ENCODE assay signal across 8 cellular contexts in the genomic region with DNA sequence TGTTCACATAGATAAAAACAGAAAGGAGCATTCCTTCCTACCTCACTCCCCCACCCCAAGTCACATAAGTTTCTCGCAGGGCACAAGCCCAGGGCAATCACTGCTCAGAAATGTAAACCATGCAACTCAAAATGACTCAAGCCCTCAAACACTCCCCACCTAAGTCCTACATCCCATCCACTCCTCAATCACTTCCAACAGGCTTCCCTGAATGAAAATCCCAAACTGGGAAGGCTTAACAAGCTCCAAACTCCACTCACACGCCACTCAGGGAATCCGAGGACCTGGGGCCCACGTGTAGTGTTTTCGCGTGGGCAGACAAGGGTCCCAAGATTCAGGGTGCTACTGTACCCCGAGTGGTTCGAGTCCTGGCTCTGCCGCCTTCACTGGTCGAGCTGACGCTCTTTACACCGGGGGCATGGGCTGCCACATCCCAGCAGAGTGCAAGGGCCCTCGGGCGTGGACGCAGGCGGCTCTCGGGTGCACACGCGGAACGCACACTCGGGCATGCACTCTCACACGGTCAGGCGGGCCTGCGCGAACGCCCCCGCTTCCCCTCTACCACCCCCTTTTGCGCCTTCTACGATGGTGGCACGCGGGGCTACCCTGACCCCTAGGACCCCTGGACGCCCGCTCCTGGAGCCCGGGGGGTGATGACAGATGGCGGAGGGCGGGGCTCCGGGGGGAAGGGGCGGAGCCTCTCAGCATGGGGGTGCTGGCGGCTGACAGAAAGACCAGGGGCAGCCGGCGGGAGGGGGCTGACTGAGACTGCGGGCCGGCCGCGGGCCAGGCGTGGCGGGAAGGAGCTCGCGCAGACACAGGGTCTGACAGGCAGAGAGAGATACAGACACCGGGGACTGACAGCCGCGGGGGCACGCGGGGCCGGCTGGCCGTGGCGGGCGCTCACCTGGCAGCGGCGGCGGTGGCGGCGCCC. TPM values are rescaled to one million over a fixed set of nuclear protein-coding genes. Genes with fewer than 3 reads are reported as not detected.
DNase-seq lines count a peak whose midpoint lies in the region; ATAC-seq and TF ChIP-seq lines count a peak whose summit lies in the region.

No MANE protein-coding gene starts in this region.

- WGBS in stomach, 5 donors = 2 to 4% (median 2%) methylated on average over 12 to 63 of the region's 63 CpGs

- peak overlapping the region; percentile 54 for H2AFZ ChIP-seq in neural cell (ENCODE audit: low read depth, low read length)

- peak overlapping the region; percentile 66 for H3K4me2 ChIP-seq in neural cell (ENCODE audit: low read length)

- H3K27me3 ChIP-seq in neural cell (ENCODE audit: insufficient read depth, low read depth, low read length) (no peaks in the 10 kb centered on the region), stomach (no peaks in the 10 kb centered on the region)

- H3K36me3 ChIP-seq in neural cell (ENCODE audit: insufficient read depth, low read length) (no peaks in the 10 kb centered on the region), stomach (peaks cover 0 to 6% (median 2%) of the 10 kb centered on the region in 4 donors)

- no peaks in the 10 kb centered on the region for H3K9me3 Mint-ChIP-seq in activated T-helper 2 cell treated with anti-CD3 and anti-CD28 coated beads, Interferon-gamma antibody, Interleukin-2, Interleukin-4, amounts not matched to agents 10 μg/mL and 5 μg/mL and 100 μg/mL, durations not matched to agents 14 hours and 24 hours and 36 hours

- H3K4me1 ChIP-seq in stomach = peaks cover 10 to 48% (median 25%) of the 10 kb centered on the region in 4 donors

- peak; percentile 73 for DNase-seq in CD1c-positive myeloid dendritic cell (ENCODE audit: extremely low spot score)
- DNase-seq in activated T-helper 2 cell treated with anti-CD3 and anti-CD28 coated beads, Interferon-gamma antibody, Interleukin-2, Interleukin-4, amounts not matched to agents 10 μg/mL and 5 μg/mL and 100 μg/mL, durations not matched to agents 14 hours and 24 hours and 36 hours (ENCODE audit: low spot score) = peak; percentile 53
- DNase-seq in fibroblast of pulmonary artery (ENCODE audit: low read depth) = peak; percentile 84
- peak; percentile 75 for DNase-seq in stomach

- H3K27ac ChIP-seq in neural cell (ENCODE audit: low read length) (peak overlapping the region; percentile 58), stomach (peak overlapping the region; percentile 89 to 94 (median 92))

- peaks cover 15% of the 10 kb centered on the region for H3K79me2 ChIP-seq in neural cell (replicated peaks; ENCODE audit: insufficient read depth, low read length)

- H3K27me3 Mint-ChIP-seq in activated T-helper 2 cell treated with anti-CD3 and anti-CD28 coated beads, Interferon-gamma antibody, Interleukin-2, Interleukin-4, amounts not matched to agents 10 μg/mL and 5 μg/mL and 100 μg/mL, durations not matched to agents 14 hours and 24 hours and 36 hours (ENCODE audit: low read depth) = peaks cover 4% of the 10 kb centered on the region

- TF ChIP-seq CTCF in fibroblast of pulmonary artery (IDR thresholded peaks at IDR 0.05; ENCODE audit: low read length, missing control alignments) (no peak), neural cell (IDR thresholded peaks at IDR 0.05; ENCODE audit: poor library complexity, severe bottlenecking) (no peak), stomach (IDR thresholded peaks at IDR 0.05) (no peak)

- no peak for TF ChIP-seq POLR2A in stomach (IDR thresholded peaks at IDR 0.05)

- H3K9me2 ChIP-seq in neural cell (ENCODE audit: insufficient read depth, low read length) = no peaks in the 10 kb centered on the region

- intact Hi-C loops in activated T-helper 2 cell treated with anti-CD3 and anti-CD28 coated beads, Interferon-gamma antibody, Interleukin-2, Interleukin-4, amounts not matched to agents 10 μg/mL and 5 μg/mL and 100 μg/mL, durations not matched to agents 14 hours and 24 hours and 36 hours (cut with micrococcal nuclease) = loop anchor here (1.0 to 5.0 kb wide), 2 partner anchors 85 to 181 kb away; no protein-coding TSS in a partner anchor
- intact Hi-C loops in stomach (cut with DNase I; ENCODE audit: low total_unique reads) = no loop called here

- TF ChIP-seq EP300 in neural cell (conservative IDR thresholded peaks at IDR 0.05; ENCODE audit: poor library complexity, severe bottlenecking) (no peak), stomach (IDR thresholded peaks at IDR 0.05) (no peak)

- TF ChIP-seq RAD21 in neural cell (conservative IDR thresholded peaks at IDR 0.05) = no peak

- no peaks in the 10 kb centered on the region for H3F3A ChIP-seq in neural cell (ENCODE audit: insufficient read depth, low read length, poor library complexity, severe bottlenecking)

- H3K4me3 ChIP-seq in fibroblast of pulmonary artery (replicated peaks; ENCODE audit: low read depth, low read length) = peak overlapping the region; percentile 89
- H3K4me3 ChIP-seq in neural cell (ENCODE audit: low read length) = peak overlapping the region; percentile 91
- peak overlapping the region; percentile 62 to 90 (median 82) for H3K4me3 ChIP-seq in stomach

- ATAC-seq in GM19397 (IDR thresholded peaks at IDR 0.05; ENCODE audit: unreplicated experiment) = peak; percentile 59
- peak; percentile 48 for ATAC-seq in HG03521 (IDR thresholded peaks at IDR 0.05; ENCODE audit: unreplicated experiment)

- H3K4me3 Mint-ChIP-seq in activated T-helper 2 cell treated with anti-CD3 and anti-CD28 coated beads, Interferon-gamma antibody, Interleukin-2, Interleukin-4, amounts not matched to agents 10 μg/mL and 5 μg/mL and 100 μg/mL, durations not matched to agents 14 hours and 24 hours and 36 hours (ENCODE audit: low read depth) = peak overlapping the region; percentile 84

- H3K27ac Mint-ChIP-seq in activated T-helper 2 cell treated with anti-CD3 and anti-CD28 coated beads, Interferon-gamma antibody, Interleukin-2, Interleukin-4, amounts not matched to agents 10 μg/mL and 5 μg/mL and 100 μg/mL, durations not matched to agents 14 hours and 24 hours and 36 hours = peak overlapping the region; percentile 70

- no peaks in the 10 kb centered on the region for H3K9me3 ChIP-seq in neural cell (ENCODE audit: low read length)
- no peaks in the 10 kb centered on the region for H3K9me3 ChIP-seq in stomach

- H3K9ac ChIP-seq in neural cell (ENCODE audit: low read length) = peak overlapping the region; percentile 79

- H3K4me1 Mint-ChIP-seq in activated T-helper 2 cell treated with anti-CD3 and anti-CD28 coated beads, Interferon-gamma antibody, Interleukin-2, Interleukin-4, amounts not matched to agents 10 μg/mL and 5 μg/mL and 100 μg/mL, durations not matched to agents 14 hours and 24 hours and 36 hours (ENCODE audit: low read depth) = peaks cover 26% of the 10 kb centered on the region

- H4K20me1 ChIP-seq in neural cell (ENCODE audit: insufficient read depth) = no peaks in the 10 kb centered on the region

- no peaks in the 10 kb centered on the region for H3K36me3 Mint-ChIP-seq in activated T-helper 2 cell treated with anti-CD3 and anti-CD28 coated beads, Interferon-gamma antibody, Interleukin-2, Interleukin-4, amounts not matched to agents 10 μg/mL and 5 μg/mL and 100 μg/mL, durations not matched to agents 14 hours and 24 hours and 36 hours (ENCODE audit: low read depth)

TF ChIP-seq in PFSK-1, 5 proteins besides CTCF, POLR2A, EP300 and RAD21 (continues in another document):
- TF ChIP-seq POLR2AphosphoS5 (IDR thresholded peaks at IDR 0.05; ENCODE audit: low read depth, low read length) = 0 out of 2 replicates have a peak, but pooled peaks have one; percentile 24

TF ChIP-seq in neural cell, 6 proteins besides CTCF, POLR2A, EP300 and RAD21 (continues in another document):
- TF ChIP-seq EZH2 (IDR thresholded peaks at IDR 0.05; ENCODE audit: borderline replicate concordance, insufficient read depth, low read length, poor library complexity, severe bottlenecking) = no peak
- TF ChIP-seq TAF1 (IDR thresholded peaks at IDR 0.05; ENCODE audit: low read depth) = no peak
- TF ChIP-seq POLR2AphosphoS5 (IDR thresholded peaks at IDR 0.05) = no peak
- no peak for TF ChIP-seq SMC3 (conservative IDR thresholded peaks at IDR 0.05; ENCODE audit: poor library complexity)

RNA-seq across cellular contexts. Expression of gene ZHX3, which starts 0.7 kb away (rescaled TPM):
- 5.3 TPM for polyA plus RNA-seq in PFSK-1 (2012; ENCODE audit: insufficient read length, low read depth)
- total RNA-seq in activated T-helper 2 cell treated with anti-CD3 and anti-CD28 coated beads, Interferon-gamma antibody, Interleukin-2, Interleukin-4, amounts not matched to agents 10 μg/mL and 5 μg/mL and 100 μg/mL, durations not matched to agents 14 hours and 24 hours and 36 hours = 8.2 and 11.4 TPM in 2 replicates
- 8.5 and 10.3 TPM in 2 replicates for polyA plus RNA-seq in neural cell
- polyA minus RNA-seq in neural cell = 25.6 and 34.7 TPM in 2 replicates
- total RNA-seq in stomach = 10 to 100 TPM; 15.1 to 59.3 (median 31.5) TPM
- 1 to 10 TPM; 6.6 to 8.6 (median 7.7) TPM for polyA plus RNA-seq in stomach

RNA-seq across cellular contexts. Expression of gene LPIN3, which starts 23.8 kb away (rescaled TPM):
- 6.5 TPM for polyA plus RNA-seq in PFSK-1 (2012; ENCODE audit: insufficient read length, low read depth)
- 1.2 and 1.6 TPM in 2 replicates for total RNA-seq in activated T-helper 2 cell treated with anti-CD3 and anti-CD28 coated beads, Interferon-gamma antibody, Interleukin-2, Interleukin-4, amounts not matched to agents 10 μg/mL and 5 μg/mL and 100 μg/mL, durations not matched to agents 14 hours and 24 hours and 36 hours
- polyA plus RNA-seq in neural cell = 0.44 TPM in 1 of 2 replicates, not detected in the other
- 0.12 TPM in 1 of 2 replicates, not detected in the other for polyA minus RNA-seq in neural cell
- total RNA-seq in stomach = 100 to 1,000 TPM in 2 of 5 donors, 10 to 100 TPM in 2, 1 to 10 TPM in 1; 8.6 to 289 (median 44.6) TPM
- 10 to 100 TPM in 1 of 3 donors, 1 to 10 TPM in 2; 5.7 to 28.8 (median 9.2) TPM for polyA plus RNA-seq in stomach

RNA-seq across cellular contexts. Expression of gene EMILIN3, which starts 49.7 kb away (rescaled TPM):
- polyA plus RNA-seq in PFSK-1 (2012; ENCODE audit: insufficient read length, low read depth) = not detected
- total RNA-seq in activated T-helper 2 cell treated with anti-CD3 and anti-CD28 coated beads, Interferon-gamma antibody, Interleukin-2, Interleukin-4, amounts not matched to agents 10 μg/mL and 5 μg/mL and 100 μg/mL, durations not matched to agents 14 hours and 24 hours and 36 hours = 0.07 TPM in 1 of 2 replicates, not detected in the other
- polyA plus RNA-seq in neural cell = 0.30 and 0.86 TPM in 2 replicates
- polyA minus RNA-seq in neural cell = 1.2 and 1.3 TPM in 2 replicates
- total RNA-seq in stomach = 1 to 10 TPM; 1.4 to 4.0 (median 2.9) TPM
- under 1 TPM in 2 of 3 donors, not detected in 1; 0.37 to 0.90 TPM for polyA plus RNA-seq in stomach

Comparison
In these comparisons a context has a peak if more than half of its experiments do, and no peak if none do; other contexts are left out.
1. Peak in every context shown above with its lines: DNase-seq, ATAC-seq, H3K4me3 ChIP-seq and H3K27ac ChIP-seq.